ENCODE assay signal across 9 cellular contexts in the genomic region with DNA sequence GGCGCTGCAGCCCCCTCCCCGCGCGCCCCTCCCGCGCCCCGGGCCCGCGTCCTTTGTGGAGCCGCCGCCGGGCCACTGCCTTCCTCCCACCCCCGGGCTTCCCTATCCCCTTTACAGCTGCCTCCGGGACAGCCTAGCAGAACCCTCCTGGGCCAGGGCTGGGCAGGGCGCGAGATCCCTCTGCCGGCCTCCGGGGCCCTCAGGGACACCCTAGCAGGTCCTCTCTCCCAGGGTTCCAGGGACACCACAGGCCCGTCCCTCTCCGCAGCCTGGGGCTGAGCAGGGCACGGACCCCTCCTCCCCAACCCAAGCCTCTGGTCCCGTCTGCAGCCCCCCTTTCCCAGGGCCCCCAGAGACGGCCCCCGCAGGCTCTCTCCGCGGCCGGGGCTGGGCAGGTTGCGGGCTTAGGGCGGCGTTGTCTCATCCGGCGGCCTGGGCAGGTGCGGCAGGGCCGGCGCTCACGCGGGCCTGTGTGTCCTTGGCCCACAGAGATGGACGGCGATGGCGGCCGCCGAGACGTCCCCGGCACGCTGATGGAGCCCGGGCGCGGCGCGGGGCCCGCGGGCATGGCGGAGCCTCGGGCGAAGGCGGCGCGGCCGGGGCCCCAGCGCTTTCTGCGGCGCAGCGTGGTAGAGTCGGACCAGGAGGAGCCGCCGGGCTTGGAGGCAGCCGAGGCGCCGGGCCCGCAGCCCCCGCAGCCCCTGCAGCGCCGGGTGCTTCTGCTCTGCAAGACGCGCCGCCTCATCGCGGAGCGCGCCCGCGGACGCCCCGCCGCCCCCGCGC. TPM values are rescaled to one million over a fixed set of nuclear protein-coding genes. Genes with fewer than 3 reads are reported as not detected.
A peak's percentile ranks its signal among the peaks of the same experiment; 100 is the strongest.
DNase-seq lines count a peak whose midpoint lies in the region; ATAC-seq and TF ChIP-seq lines count a peak whose summit lies in the region.
"Had no signal": no experiment of that assay in that cellular context is flagged by ENCODE, and none has a peak within 500 bp of the region (broad histone marks: within the 10 kb centered on the region; RNA-seq: fewer than 3 reads in every experiment).

No MANE protein-coding gene starts in this region.

- peak overlapping the region; percentile 63 for H3K27ac ChIP-seq in WERI-Rb-1
- peak overlapping the region; percentile 92 for H3K27ac ChIP-seq in left ventricle myocardium inferior (replicated peaks)
- peak overlapping the region; percentile 71 to 86 (median 82) for H3K27ac ChIP-seq in gastrocnemius medialis

- DNase-seq in DMS53 (lab: John Stamatoyannopoulos, UW) (peak; percentile 66), DMS53 treated with DMSO at 0.1 percent for 48 hours (lab: John Stamatoyannopoulos, UW; ENCODE audit: unreplicated experiment) (no peak), WERI-Rb-1 (peak; percentile 41), left ventricle myocardium inferior (no peak), gastrocnemius medialis (no peak), medulla oblongata (ENCODE audit: extremely low spot score) (no peak)
- DNase-seq in stimulated activated CD8-positive, alpha-beta memory T cell treated with anti-CD3 and anti-CD28 coated beads, Interleukin-4, amount 100 ng/mL, for 48 hours = no peak

- H3K27me3 ChIP-seq in WERI-Rb-1 (ENCODE audit: insufficient read depth, low read depth, severe bottlenecking) (no peaks in the 10 kb centered on the region), left ventricle myocardium inferior (ENCODE audit: low read depth) (peaks cover 66% of the 10 kb centered on the region), gastrocnemius medialis (no peaks in the 10 kb centered on the region)

- in situ Hi-C loops in gastrocnemius medialis (cut with MboI; ENCODE audit: low sequenced_read_pairs in 4 of 4) = no loop called here

- H3K4me1 ChIP-seq in left ventricle myocardium inferior (peaks cover 58% of the 10 kb centered on the region), gastrocnemius medialis (peaks cover 38 to 44% of the 10 kb centered on the region in 2 donors)

- no peak for TF ChIP-seq POLR2A in gastrocnemius medialis (IDR thresholded peaks at IDR 0.05)

- H3K4me3 ChIP-seq in WERI-Rb-1 (ENCODE audit: low read depth, low read length) (peak overlapping the region; percentile 74), left ventricle myocardium inferior (peak overlapping the region; percentile 76), gastrocnemius medialis (peak overlapping the region; percentile 60 to 72 (median 68))

- H3K9me3 ChIP-seq in WERI-Rb-1 (ENCODE audit: severe bottlenecking) (no peaks in the 10 kb centered on the region), left ventricle myocardium inferior (replicated peaks) (no peaks in the 10 kb centered on the region), gastrocnemius medialis (no peaks in the 10 kb centered on the region)

- ATAC-seq in gastrocnemius medialis = peak; percentile 45 to 47
- ATAC-seq in GM21723 (IDR thresholded peaks at IDR 0.05; ENCODE audit: unreplicated experiment) = no peak

- TF ChIP-seq CTCF in WERI-Rb-1 (IDR thresholded peaks at IDR 0.05; ENCODE audit: low read depth, low read length) = no peak
- no peak for TF ChIP-seq CTCF in left ventricle myocardium inferior (IDR thresholded peaks at IDR 0.05; ENCODE audit: borderline replicate concordance)
- TF ChIP-seq CTCF in gastrocnemius medialis (IDR thresholded peaks at IDR 0.05 in 4 of 5, conservative IDR thresholded peaks at IDR 0.05 in 1 of 5) = no peak

- H3K36me3 ChIP-seq in WERI-Rb-1 (peaks cover 8% of the 10 kb centered on the region; the same call in 1 of the 2 replicates), left ventricle myocardium inferior (no peaks in the 10 kb centered on the region), gastrocnemius medialis (no peaks in the 10 kb centered on the region)

- intact Hi-C loops in left ventricle myocardium inferior (cut with micrococcal nuclease) = no loop called here
- intact Hi-C loops in gastrocnemius medialis (cut with DNase I; ENCODE audit: low total_unique reads) = loop anchor here (1.0 kb wide), 1 partner anchor 35 kb away; no protein-coding TSS in a partner anchor

RNA-seq across cellular contexts. Expression of a gene that starts 0.7 kb away (rescaled TPM):
- 218 TPM for total RNA-seq in left ventricle myocardium inferior
- 10 to 100 TPM; 11.3 to 43.0 (median 24.7) TPM for total RNA-seq in gastrocnemius medialis
- total RNA-seq: fibroblast of villous mesenchyme had no signal

RNA-seq across cellular contexts. Expression of a gene that starts 50.6 kb away (rescaled TPM):
- total RNA-seq in left ventricle myocardium inferior (53.7 TPM), gastrocnemius medialis (10 to 100 TPM; 28.5 to 58.5 (median 45.7) TPM)

Comparison
In these comparisons a context has a peak if more than half of its experiments do, and no peak if none do; other contexts are left out.
1. DNase-seq: peak in DMS53 (single experiment) and WERI-Rb-1 (single experiment); none in DMS53 treated with DMSO at 0.1 percent for 48 hours (single experiment), left ventricle myocardium inferior (single experiment), gastrocnemius medialis (0 of 2), stimulated activated CD8-positive, alpha-beta memory T cell treated with anti-CD3 and anti-CD28 coated beads, Interleukin-4, amount 100 ng/mL, for 48 hours (single experiment) and medulla oblongata (single experiment).
2. Peak in every context shown above with its lines, with median percentiles within 50 percentile points of each other: H3K27ac ChIP-seq and H3K4me3 ChIP-seq.